Comparison of ENCODE assay signal across 14 cellular contexts in genomic region chr18:42414756-42415454, GRCh38.
DNase-seq lines count a peak whose midpoint lies in the region; ATAC-seq, FAIRE-seq and TF ChIP-seq lines count a peak whose summit lies in the region.
"Had no signal": no experiment of that assay in that cellular context is flagged by ENCODE, and none has a peak within 500 bp of the region (broad histone marks: within the 10 kb centered on the region; RNA-seq: fewer than 3 reads in every experiment).

No MANE protein-coding gene starts in this region.

- no peak overlapping the region for H4K8ac ChIP-seq in H9 (replicated peaks; ENCODE audit: insufficient read length, low read depth, low read length)

- no peak overlapping the region for H3K27ac Mint-ChIP-seq in H9
- H3K27ac Mint-ChIP-seq: stimulated activated memory B cell treated with anti-CD40 and anti-IgM and Interleukin-4, amounts not matched to agents 10 μg/mL and 1 μg/mL and 100 μg/mL, for 72 hours had no signal

- no peak overlapping the region for H3T11ph ChIP-seq in H9 (ENCODE audit: low read length)

- no peak overlapping the region for H3K4ac ChIP-seq in H9 (ENCODE audit: low read depth, low read length)

- no peak overlapping the region for H3K4me3 ChIP-seq in thoracic aorta
- H3K4me3 ChIP-seq: K562, PC-9 had no signal

- no peak overlapping the region for H2AK5ac ChIP-seq in H9 (ENCODE audit: insufficient read length, low read length)

- no peak overlapping the region for H3K4me2 ChIP-seq in H9 (ENCODE audit: insufficient read depth, insufficient read length, low read length)
- H3K4me2 ChIP-seq: PC-9 had no signal

- H4K5ac ChIP-seq in H9 (ENCODE audit: insufficient read length, low read depth, low read length): no peak overlapping the region

- no peaks in the 10 kb centered on the region for H3K27me3 Mint-ChIP-seq in H9 (ENCODE audit: low read depth)
- H3K27me3 Mint-ChIP-seq: stimulated activated memory B cell treated with anti-CD40 and anti-IgM and Interleukin-4, amounts not matched to agents 10 μg/mL and 1 μg/mL and 100 μg/mL, for 72 hours had no signal

- no peak for ATAC-seq in thoracic aorta (ENCODE audit: insufficient number of reproducible peaks, low FRiP score, low read depth)
- ATAC-seq: HCT116; K562; stimulated activated memory B cell treated with anti-CD40 and anti-IgM and Interleukin-4, amounts not matched to agents 10 μg/mL and 1 μg/mL and 100 μg/mL, for 72 hours had no signal

- H3K4me3 Mint-ChIP-seq in H9: no peak overlapping the region
- H3K4me3 Mint-ChIP-seq: stimulated activated memory B cell treated with anti-CD40 and anti-IgM and Interleukin-4, amounts not matched to agents 10 μg/mL and 1 μg/mL and 100 μg/mL, for 72 hours had no signal

- DNase-seq in M059J (ENCODE audit: low read depth) (peak; percentile 94), kidney glomerular epithelial cell (lab: John Stamatoyannopoulos, UW) (peak; percentile 100), thoracic aorta (ENCODE audit: low spot score) (peak; percentile 2), D341Med (ENCODE audit: low spot score) (no peak), SK-N-DZ (ENCODE audit: low spot score) (no peak), H9 (no peak)
- DNase-seq: amygdala; PC-9; stimulated activated CD4-positive, alpha-beta T cell treated with anti-CD3 and anti-CD28 coated beads, Interleukin-1b, Interleukin-23, amount 100 ng/mL, for 48 hours; T1000 had no signal

- H2BK15ac ChIP-seq in H9 (ENCODE audit: low read depth, low read length): no peak overlapping the region

- H3K9ac ChIP-seq in H9 (ENCODE audit: extremely low read depth, insufficient read length, low read length): no peak overlapping the region

- FAIRE-seq in endometrium (lab: Jason Lieb, UNC): peak; percentile 95
- FAIRE-seq: K562 had no signal

- WGBS in H9 (ENCODE audit: extremely low coverage, insufficient read length, low lambda C conversion rate): no CpG with 5 or more reads among the region's 7 CpGs

- no peak overlapping the region for H2BK20ac ChIP-seq in H9 (ENCODE audit: low read depth, low read length, poor library complexity, severe bottlenecking)

- no peak overlapping the region for H4K91ac ChIP-seq in H9 (ENCODE audit: insufficient read length, low read depth, low read length)

- no peaks in the 10 kb centered on the region for H3K23me2 ChIP-seq in H9 (ENCODE audit: insufficient read length, low read depth, low read length, poor library complexity, severe bottlenecking)

- H3K14ac ChIP-seq in H9 (ENCODE audit: insufficient read depth, low read length): no peak overlapping the region

- H3K23ac ChIP-seq in H9 (ENCODE audit: insufficient read length, low read depth, low read length): no peak overlapping the region

- peaks cover 0 to 1% (median 1%) of the 10 kb centered on the region in 3 experiments; a peak in 4 of 7 replicates for H3K36me3 Mint-ChIP-seq in H9 (ENCODE audit: insufficient read depth in 1 of 3, low read depth in 3 of 3)
- H3K36me3 Mint-ChIP-seq: stimulated activated memory B cell treated with anti-CD40 and anti-IgM and Interleukin-4, amounts not matched to agents 10 μg/mL and 1 μg/mL and 100 μg/mL, for 72 hours had no signal

- no peaks in the 10 kb centered on the region for H3K36me3 ChIP-seq in thoracic aorta

- H3K27ac ChIP-seq in thoracic aorta: no peak overlapping the region
- no peak overlapping the region for H3K27ac ChIP-seq in H9 (ENCODE audit: insufficient read length, low read depth, low read length)
- H3K27ac ChIP-seq: PC-9 had no signal

- no peaks in the 10 kb centered on the region for H3K4me1 ChIP-seq in thoracic aorta (ENCODE audit: control insufficient read depth in 1 of 2, low read depth in 2 of 2)
- no peaks in the 10 kb centered on the region for H3K4me1 ChIP-seq in H9 (ENCODE audit: insufficient read depth, low read length)

- H2AFZ ChIP-seq in H9 (ENCODE audit: low read length): no peak overlapping the region
- H2AFZ ChIP-seq: PC-9 had no signal

- no peak overlapping the region for H2BK5ac ChIP-seq in H9 (ENCODE audit: insufficient read length, low read length)

- no peaks in the 10 kb centered on the region for H4K20me1 ChIP-seq in H9 (ENCODE audit: control insufficient read depth, insufficient read depth, insufficient read length)

- H3K27me3 ChIP-seq in thoracic aorta (replicated peaks; ENCODE audit: insufficient read depth) (no peaks in the 10 kb centered on the region), H9 (ENCODE audit: insufficient read depth, low read length) (no peaks in the 10 kb centered on the region)

- no peak overlapping the region for H3K18ac ChIP-seq in H9 (ENCODE audit: insufficient read length, low read depth, low read length)

- H3K9me3 Mint-ChIP-seq in H9: peaks cover 3 to 13% of the 10 kb centered on the region in 2 experiments; a peak in 4 of 5 replicates

- H2BK12ac ChIP-seq in H9 (ENCODE audit: insufficient read length, low read depth, low read length): no peak overlapping the region

- TF ChIP-seq CTCF in thoracic aorta (IDR thresholded peaks at IDR 0.05) (no peak), H9 (conservative IDR thresholded peaks at IDR 0.05) (no peak)

- H3K9me3 ChIP-seq in thoracic aorta (no peaks in the 10 kb centered on the region), H9 (ENCODE audit: control insufficient read depth, low read depth, low read length) (peaks cover 3% of the 10 kb centered on the region)

- peaks cover 0 to 6% of the 10 kb centered on the region in 2 experiments; a peak in 2 of 4 replicates for H3K4me1 Mint-ChIP-seq in H9
- H3K4me1 Mint-ChIP-seq: stimulated activated memory B cell treated with anti-CD40 and anti-IgM and Interleukin-4, amounts not matched to agents 10 μg/mL and 1 μg/mL and 100 μg/mL, for 72 hours had no signal

- H3K79me1 ChIP-seq in H9 (ENCODE audit: insufficient read depth, low read depth, low read length, poor library complexity, severe bottlenecking): no peaks in the 10 kb centered on the region

- no peaks in the 10 kb centered on the region for H3K79me2 ChIP-seq in H9 (ENCODE audit: insufficient read depth, low read length)

- no peak overlapping the region for H2BK120ac ChIP-seq in H9 (ENCODE audit: low read depth, low read length, poor library complexity, severe bottlenecking)

- H3K56ac ChIP-seq in H9 (ENCODE audit: insufficient read length, low read depth, low read length): no peak overlapping the region

Comparison
In these comparisons a context has a peak if more than half of its experiments do, and no peak if none do; other contexts are left out.
1. DNase-seq: peak in M059J (single experiment), kidney glomerular epithelial cell (single experiment) and thoracic aorta (single experiment); none in D341Med (single experiment), SK-N-DZ (single experiment) and H9 (single experiment).